In genomic region chr7:138941545-138941944, GRCh38 we compare ENCODE assay signal across 20 cellular contexts. TPM values are rescaled to one million over a fixed set of nuclear protein-coding genes. Genes with fewer than 3 reads are reported as not detected.
"Had no signal": no experiment of that assay in that cellular context is flagged by ENCODE, and none has a peak within 500 bp of the region (broad histone marks: within the 10 kb centered on the region; RNA-seq: fewer than 3 reads in every experiment).

No MANE protein-coding gene starts in this region.

- ATAC-seq: gastroesophageal sphincter; left colon; mucosa of descending colon; naive thymus-derived CD8-positive, alpha-beta T cell; right lobe of liver; stimulated activated effector memory CD8-positive, alpha-beta T cell treated with anti-CD3 and anti-CD28 coated beads, Interleukin-12 subunit alpha, Interleukin-12 subunit beta, amount 100 ng/mL, for 72 hours; stimulated activated naive CD8-positive, alpha-beta T cell treated with anti-CD3 and anti-CD28 coated beads, Interleukin-15, Interleukin-2, amounts not matched to agents 100 U/mL and 50 U/mL, for 24 hours had no signal

- H3K36me3 ChIP-seq: esophagus squamous epithelium, gastroesophageal sphincter, neural progenitor cell, pancreas, prostate gland, right lobe of liver, suprapubic skin, thyroid gland had no signal

- H3K9me3 ChIP-seq: esophagus squamous epithelium, gastroesophageal sphincter, mucosa of descending colon, pancreas, prostate gland, right lobe of liver, suprapubic skin, thyroid gland had no signal

- H3K4me2 ChIP-seq: neural progenitor cell had no signal

- H3K4me3 ChIP-seq: esophagus squamous epithelium, gastroesophageal sphincter, mucosa of descending colon, neural progenitor cell, pancreas, prostate gland, right lobe of liver, suprapubic skin, thyroid gland had no signal

- H3K27ac Mint-ChIP-seq: naive thymus-derived CD8-positive, alpha-beta T cell; neural progenitor cell; stimulated activated effector memory CD8-positive, alpha-beta T cell treated with anti-CD3 and anti-CD28 coated beads, Interleukin-12 subunit alpha, Interleukin-12 subunit beta, amount 100 ng/mL, for 72 hours; type B pancreatic cell had no signal

- DNase-seq: dermis blood vessel endothelial cell; esophagus squamous epithelium; foreskin fibroblast; left colon; mammary epithelial cell; mucosa of descending colon; naive thymus-derived CD8-positive, alpha-beta T cell; pancreas; retina; right lobe of liver; stimulated activated CD4-positive, alpha-beta T cell treated with anti-CD3 and anti-CD28 coated beads, Interleukin-4, amount 100 ng/mL, for 1 hour; stimulated activated CD8-positive, alpha-beta memory T cell treated with anti-CD3 and anti-CD28 coated beads, Interleukin-4, amount 100 ng/mL, for 48 hours; stimulated activated naive CD8-positive, alpha-beta T cell treated with anti-CD3 and anti-CD28 coated beads, Interleukin-15, Interleukin-2, amounts not matched to agents 100 U/mL and 50 U/mL, for 24 hours; thyroid gland had no signal

- H2AFZ ChIP-seq: neural progenitor cell had no signal

- H3K9ac ChIP-seq: neural progenitor cell had no signal

- H3K27me3 ChIP-seq: esophagus squamous epithelium, gastroesophageal sphincter, neural progenitor cell, pancreas, right lobe of liver, suprapubic skin, thyroid gland had no signal

- H3K27me3 Mint-ChIP-seq: naive thymus-derived CD8-positive, alpha-beta T cell; type B pancreatic cell had no signal

- H3K36me3 Mint-ChIP-seq: naive thymus-derived CD8-positive, alpha-beta T cell; stimulated activated effector memory CD8-positive, alpha-beta T cell treated with anti-CD3 and anti-CD28 coated beads, Interleukin-12 subunit alpha, Interleukin-12 subunit beta, amount 100 ng/mL, for 72 hours had no signal

- H3K4me1 ChIP-seq: esophagus squamous epithelium, gastroesophageal sphincter, pancreas, prostate gland, right lobe of liver, suprapubic skin, thyroid gland had no signal

- H3K9me3 Mint-ChIP-seq: naive thymus-derived CD8-positive, alpha-beta T cell; neural progenitor cell; stimulated activated effector memory CD8-positive, alpha-beta T cell treated with anti-CD3 and anti-CD28 coated beads, Interleukin-12 subunit alpha, Interleukin-12 subunit beta, amount 100 ng/mL, for 72 hours; type B pancreatic cell had no signal

- H3K4me1 Mint-ChIP-seq: stimulated activated effector memory CD8-positive, alpha-beta T cell treated with anti-CD3 and anti-CD28 coated beads, Interleukin-12 subunit alpha, Interleukin-12 subunit beta, amount 100 ng/mL, for 72 hours had no signal

- H3K4me3 Mint-ChIP-seq: naive thymus-derived CD8-positive, alpha-beta T cell; neural progenitor cell; stimulated activated effector memory CD8-positive, alpha-beta T cell treated with anti-CD3 and anti-CD28 coated beads, Interleukin-12 subunit alpha, Interleukin-12 subunit beta, amount 100 ng/mL, for 72 hours; type B pancreatic cell had no signal

- H3K27ac ChIP-seq: esophagus squamous epithelium, gastroesophageal sphincter, neural progenitor cell, pancreas, prostate gland, right lobe of liver, suprapubic skin, thyroid gland had no signal

RNA-seq across cellular contexts. Expression of gene KIAA1549, which starts 39.6 kb away (rescaled TPM):
- polyA plus RNA-seq: naive thymus-derived CD8-positive, alpha-beta T cell had no signal
